In the genomic region with DNA sequence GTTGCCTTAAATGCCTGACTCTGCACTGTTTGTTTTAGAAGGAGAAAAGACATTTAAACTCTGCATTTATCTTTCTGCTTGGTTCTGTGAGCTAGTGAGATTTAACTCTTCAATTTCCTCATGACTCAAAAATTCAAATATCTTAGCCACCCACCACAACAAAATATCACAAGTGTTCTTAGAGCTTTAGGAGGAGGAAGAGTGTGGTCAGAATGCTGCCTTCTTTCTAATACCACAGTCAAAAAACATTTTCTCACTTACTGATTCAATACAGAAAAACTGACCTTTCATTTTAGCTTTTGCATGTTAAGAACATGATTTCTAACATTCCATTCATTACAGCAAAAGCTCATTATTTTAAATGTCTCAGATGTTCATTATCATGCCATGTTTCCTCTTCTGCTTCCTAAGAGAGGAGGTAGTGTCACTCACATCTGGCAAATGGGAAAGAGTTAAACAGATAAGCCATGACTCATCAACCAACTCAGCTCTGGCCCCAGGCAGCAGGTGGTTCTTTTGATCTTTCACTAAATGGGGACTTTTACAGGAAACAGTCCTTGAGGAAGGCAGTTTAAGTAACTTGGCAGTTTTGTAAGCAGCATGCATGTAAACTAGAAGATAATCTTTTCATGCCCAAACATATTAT, we compare ENCODE assay signal across 1 cellular context.
TF ChIP-seq lines count a peak whose summit lies in the region.

No MANE protein-coding gene starts in this region.

TF ChIP-seq in K562, 482 proteins besides CTCF, POLR2A, EP300 and RAD21 (continued from another document and continues in another):
- TF ChIP-seq, protein P1, sequence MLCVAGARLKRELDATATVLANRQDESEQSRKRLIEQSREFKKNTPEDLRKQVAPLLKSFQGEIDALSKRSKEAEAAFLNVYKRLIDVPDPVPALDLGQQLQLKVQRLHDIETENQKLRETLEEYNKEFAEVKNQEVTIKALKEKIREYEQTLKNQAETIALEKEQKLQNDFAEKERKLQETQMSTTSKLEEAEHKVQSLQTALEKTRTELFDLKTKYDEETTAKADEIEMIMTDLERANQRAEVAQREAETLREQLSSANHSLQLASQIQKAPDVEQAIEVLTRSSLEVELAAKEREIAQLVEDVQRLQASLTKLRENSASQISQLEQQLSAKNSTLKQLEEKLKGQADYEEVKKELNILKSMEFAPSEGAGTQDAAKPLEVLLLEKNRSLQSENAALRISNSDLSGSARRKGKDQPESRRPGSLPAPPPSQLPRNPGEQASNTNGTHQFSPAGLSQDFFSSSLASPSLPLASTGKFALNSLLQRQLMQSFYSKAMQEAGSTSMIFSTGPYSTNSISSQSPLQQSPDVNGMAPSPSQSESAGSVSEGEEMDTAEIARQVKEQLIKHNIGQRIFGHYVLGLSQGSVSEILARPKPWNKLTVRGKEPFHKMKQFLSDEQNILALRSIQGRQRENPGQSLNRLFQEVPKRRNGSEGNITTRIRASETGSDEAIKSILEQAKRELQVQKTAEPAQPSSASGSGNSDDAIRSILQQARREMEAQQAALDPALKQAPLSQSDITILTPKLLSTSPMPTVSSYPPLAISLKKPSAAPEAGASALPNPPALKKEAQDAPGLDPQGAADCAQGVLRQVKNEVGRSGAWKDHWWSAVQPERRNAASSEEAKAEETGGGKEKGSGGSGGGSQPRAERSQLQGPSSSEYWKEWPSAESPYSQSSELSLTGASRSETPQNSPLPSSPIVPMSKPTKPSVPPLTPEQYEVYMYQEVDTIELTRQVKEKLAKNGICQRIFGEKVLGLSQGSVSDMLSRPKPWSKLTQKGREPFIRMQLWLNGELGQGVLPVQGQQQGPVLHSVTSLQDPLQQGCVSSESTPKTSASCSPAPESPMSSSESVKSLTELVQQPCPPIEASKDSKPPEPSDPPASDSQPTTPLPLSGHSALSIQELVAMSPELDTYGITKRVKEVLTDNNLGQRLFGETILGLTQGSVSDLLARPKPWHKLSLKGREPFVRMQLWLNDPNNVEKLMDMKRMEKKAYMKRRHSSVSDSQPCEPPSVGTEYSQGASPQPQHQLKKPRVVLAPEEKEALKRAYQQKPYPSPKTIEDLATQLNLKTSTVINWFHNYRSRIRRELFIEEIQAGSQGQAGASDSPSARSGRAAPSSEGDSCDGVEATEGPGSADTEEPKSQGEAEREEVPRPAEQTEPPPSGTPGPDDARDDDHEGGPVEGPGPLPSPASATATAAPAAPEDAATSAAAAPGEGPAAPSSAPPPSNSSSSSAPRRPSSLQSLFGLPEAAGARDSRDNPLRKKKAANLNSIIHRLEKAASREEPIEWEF (CRISPR knock-in tag; IDR thresholded peaks at IDR 0.05): no peak
- no peak for TF ChIP-seq ZNF77 (CRISPR knock-in tag; IDR thresholded peaks at IDR 0.05)
- TF ChIP-seq, protein P2, sequence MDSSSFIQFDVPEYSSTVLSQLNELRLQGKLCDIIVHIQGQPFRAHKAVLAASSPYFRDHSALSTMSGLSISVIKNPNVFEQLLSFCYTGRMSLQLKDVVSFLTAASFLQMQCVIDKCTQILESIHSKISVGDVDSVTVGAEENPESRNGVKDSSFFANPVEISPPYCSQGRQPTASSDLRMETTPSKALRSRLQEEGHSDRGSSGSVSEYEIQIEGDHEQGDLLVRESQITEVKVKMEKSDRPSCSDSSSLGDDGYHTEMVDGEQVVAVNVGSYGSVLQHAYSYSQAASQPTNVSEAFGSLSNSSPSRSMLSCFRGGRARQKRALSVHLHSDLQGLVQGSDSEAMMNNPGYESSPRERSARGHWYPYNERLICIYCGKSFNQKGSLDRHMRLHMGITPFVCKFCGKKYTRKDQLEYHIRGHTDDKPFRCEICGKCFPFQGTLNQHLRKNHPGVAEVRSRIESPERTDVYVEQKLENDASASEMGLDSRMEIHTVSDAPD (CRISPR knock-in tag; IDR thresholded peaks at IDR 0.05): no peak
- TF ChIP-seq ZKSCAN8 (CRISPR knock-in tag; IDR thresholded peaks at IDR 0.05): no peak
- no peak for TF ChIP-seq CC2D1A (IDR thresholded peaks at IDR 0.05)
- TF ChIP-seq FOSL1 (tag; conservative IDR thresholded peaks at IDR 0.05): peak; percentile 94
- 0 out of 2 replicates have a peak, but pooled peaks have one; percentile 16 for TF ChIP-seq MAFF (IDR thresholded peaks at IDR 0.05; ENCODE audit: low read length)
- TF ChIP-seq HLTF (IDR thresholded peaks at IDR 0.05): no peak
- peak; percentile 37; the same call in 1 of the 2 replicates for TF ChIP-seq NFIC (IDR thresholded peaks at IDR 0.05)
- no peak for TF ChIP-seq ILF3 (IDR thresholded peaks at IDR 0.05; ENCODE audit: borderline replicate concordance)
- no peak for TF ChIP-seq SMAD4 (CRISPR knock-in tag; conservative IDR thresholded peaks at IDR 0.05)
- no peak for TF ChIP-seq SRSF9 (IDR thresholded peaks at IDR 0.05; ENCODE audit: borderline replicate concordance, low read depth, low read length)
- TF ChIP-seq, protein P3, sequence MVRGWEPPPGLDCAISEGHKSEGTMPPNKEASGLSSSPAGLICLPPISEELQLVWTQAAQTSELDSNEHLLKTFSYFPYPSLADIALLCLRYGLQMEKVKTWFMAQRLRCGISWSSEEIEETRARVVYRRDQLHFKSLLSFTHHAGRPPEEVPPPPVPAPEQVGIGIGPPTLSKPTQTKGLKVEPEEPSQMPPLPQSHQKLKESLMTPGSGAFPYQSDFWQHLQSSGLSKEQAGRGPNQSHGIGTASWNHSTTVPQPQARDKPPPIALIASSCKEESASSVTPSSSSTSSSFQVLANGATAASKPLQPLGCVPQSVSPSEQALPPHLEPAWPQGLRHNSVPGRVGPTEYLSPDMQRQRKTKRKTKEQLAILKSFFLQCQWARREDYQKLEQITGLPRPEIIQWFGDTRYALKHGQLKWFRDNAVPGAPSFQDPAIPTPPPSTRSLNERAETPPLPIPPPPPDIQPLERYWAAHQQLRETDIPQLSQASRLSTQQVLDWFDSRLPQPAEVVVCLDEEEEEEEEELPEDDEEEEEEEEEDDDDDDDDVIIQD (CRISPR knock-in tag; IDR thresholded peaks at IDR 0.05): no peak
- TF ChIP-seq KLF16 (IDR thresholded peaks at IDR 0.05): peak; percentile 58; the same call in 1 of the 2 replicates
- TF ChIP-seq PCBP2 (IDR thresholded peaks at IDR 0.05; ENCODE audit: low read depth, low read length, poor library complexity, severe bottlenecking): no peak
- TF ChIP-seq, protein P4, sequence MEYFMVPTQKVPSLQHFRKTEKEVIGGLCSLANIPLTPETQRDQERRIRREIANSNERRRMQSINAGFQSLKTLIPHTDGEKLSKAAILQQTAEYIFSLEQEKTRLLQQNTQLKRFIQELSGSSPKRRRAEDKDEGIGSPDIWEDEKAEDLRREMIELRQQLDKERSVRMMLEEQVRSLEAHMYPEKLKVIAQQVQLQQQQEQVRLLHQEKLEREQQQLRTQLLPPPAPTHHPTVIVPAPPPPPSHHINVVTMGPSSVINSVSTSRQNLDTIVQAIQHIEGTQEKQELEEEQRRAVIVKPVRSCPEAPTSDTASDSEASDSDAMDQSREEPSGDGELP (CRISPR knock-in tag; IDR thresholded peaks at IDR 0.05; ENCODE audit: borderline replicate concordance): no peak
- TF ChIP-seq, protein P5, sequence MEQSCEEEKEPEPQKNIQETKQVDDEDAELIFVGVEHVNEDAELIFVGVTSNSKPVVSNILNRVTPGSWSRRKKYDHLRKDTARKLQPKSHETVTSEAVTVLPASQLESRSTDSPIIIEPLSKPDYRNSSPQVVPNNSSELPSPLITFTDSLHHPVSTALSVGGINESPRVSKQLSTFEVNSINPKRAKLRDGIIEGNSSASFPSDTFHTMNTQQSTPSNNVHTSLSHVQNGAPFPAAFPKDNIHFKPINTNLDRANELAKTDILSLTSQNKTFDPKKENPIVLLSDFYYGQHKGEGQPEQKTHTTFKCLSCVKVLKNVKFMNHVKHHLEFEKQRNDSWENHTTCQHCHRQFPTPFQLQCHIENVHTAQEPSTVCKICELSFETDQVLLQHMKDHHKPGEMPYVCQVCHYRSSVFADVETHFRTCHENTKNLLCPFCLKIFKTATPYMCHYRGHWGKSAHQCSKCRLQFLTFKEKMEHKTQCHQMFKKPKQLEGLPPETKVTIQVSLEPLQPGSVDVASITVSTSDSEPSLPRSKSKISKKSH (CRISPR knock-in tag; IDR thresholded peaks at IDR 0.05): no peak
- peak; percentile 41 for TF ChIP-seq C11orf30 (IDR thresholded peaks at IDR 0.05; ENCODE audit: low read depth)
- TF ChIP-seq KDM1A (IDR thresholded peaks at IDR 0.05): peak in 1 of 2 experiments; percentile 34; a peak in 1 of 4 replicates
- no peak for TF ChIP-seq ZNF408 (CRISPR knock-in tag; IDR thresholded peaks at IDR 0.05; ENCODE audit: low read depth)
- TF ChIP-seq, protein P6, sequence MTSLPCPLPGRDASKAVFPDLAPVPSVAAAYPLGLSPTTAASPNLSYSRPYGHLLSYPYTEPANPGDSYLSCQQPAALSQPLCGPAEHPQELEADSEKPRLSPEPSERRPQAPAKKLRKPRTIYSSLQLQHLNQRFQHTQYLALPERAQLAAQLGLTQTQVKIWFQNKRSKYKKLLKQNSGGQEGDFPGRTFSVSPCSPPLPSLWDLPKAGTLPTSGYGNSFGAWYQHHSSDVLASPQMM (CRISPR knock-in tag; IDR thresholded peaks at IDR 0.05): no peak
- peak; percentile 77 to 79 for TF ChIP-seq TRIM24 (IDR thresholded peaks at IDR 0.05)
- TF ChIP-seq ZZZ3 (IDR thresholded peaks at IDR 0.05): no peak
- TF ChIP-seq, protein P7, sequence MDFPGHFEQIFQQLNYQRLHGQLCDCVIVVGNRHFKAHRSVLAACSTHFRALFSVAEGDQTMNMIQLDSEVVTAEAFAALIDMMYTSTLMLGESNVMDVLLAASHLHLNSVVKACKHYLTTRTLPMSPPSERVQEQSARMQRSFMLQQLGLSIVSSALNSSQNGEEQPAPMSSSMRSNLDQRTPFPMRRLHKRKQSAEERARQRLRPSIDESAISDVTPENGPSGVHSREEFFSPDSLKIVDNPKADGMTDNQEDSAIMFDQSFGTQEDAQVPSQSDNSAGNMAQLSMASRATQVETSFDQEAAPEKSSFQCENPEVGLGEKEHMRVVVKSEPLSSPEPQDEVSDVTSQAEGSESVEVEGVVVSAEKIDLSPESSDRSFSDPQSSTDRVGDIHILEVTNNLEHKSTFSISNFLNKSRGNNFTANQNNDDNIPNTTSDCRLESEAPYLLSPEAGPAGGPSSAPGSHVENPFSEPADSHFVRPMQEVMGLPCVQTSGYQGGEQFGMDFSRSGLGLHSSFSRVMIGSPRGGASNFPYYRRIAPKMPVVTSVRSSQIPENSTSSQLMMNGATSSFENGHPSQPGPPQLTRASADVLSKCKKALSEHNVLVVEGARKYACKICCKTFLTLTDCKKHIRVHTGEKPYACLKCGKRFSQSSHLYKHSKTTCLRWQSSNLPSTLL (IDR thresholded peaks at IDR 0.05): no peak
- TF ChIP-seq ZNF121 (CRISPR knock-in tag; conservative IDR thresholded peaks at IDR 0.05): no peak
- peak; percentile 38; the same call in 1 of the 2 replicates for TF ChIP-seq CTBP1 (IDR thresholded peaks at IDR 0.05; ENCODE audit: borderline replicate concordance)
- TF ChIP-seq, protein P8, sequence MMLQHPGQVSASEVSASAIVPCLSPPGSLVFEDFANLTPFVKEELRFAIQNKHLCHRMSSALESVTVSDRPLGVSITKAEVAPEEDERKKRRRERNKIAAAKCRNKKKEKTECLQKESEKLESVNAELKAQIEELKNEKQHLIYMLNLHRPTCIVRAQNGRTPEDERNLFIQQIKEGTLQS (IDR thresholded peaks at IDR 0.05): peak; percentile 93
- TF ChIP-seq, protein P8 (CRISPR knock-in tag; conservative IDR thresholded peaks at IDR 0.05): no peak
- no peak for TF ChIP-seq SPI1 (IDR thresholded peaks at IDR 0.05; ENCODE audit: borderline replicate concordance, low read depth, low read length)
- TF ChIP-seq, protein P9, sequence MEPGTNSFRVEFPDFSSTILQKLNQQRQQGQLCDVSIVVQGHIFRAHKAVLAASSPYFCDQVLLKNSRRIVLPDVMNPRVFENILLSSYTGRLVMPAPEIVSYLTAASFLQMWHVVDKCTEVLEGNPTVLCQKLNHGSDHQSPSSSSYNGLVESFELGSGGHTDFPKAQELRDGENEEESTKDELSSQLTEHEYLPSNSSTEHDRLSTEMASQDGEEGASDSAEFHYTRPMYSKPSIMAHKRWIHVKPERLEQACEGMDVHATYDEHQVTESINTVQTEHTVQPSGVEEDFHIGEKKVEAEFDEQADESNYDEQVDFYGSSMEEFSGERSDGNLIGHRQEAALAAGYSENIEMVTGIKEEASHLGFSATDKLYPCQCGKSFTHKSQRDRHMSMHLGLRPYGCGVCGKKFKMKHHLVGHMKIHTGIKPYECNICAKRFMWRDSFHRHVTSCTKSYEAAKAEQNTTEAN (CRISPR knock-in tag; IDR thresholded peaks at IDR 0.05): no peak
- no peak for TF ChIP-seq MYBL2 (IDR thresholded peaks at IDR 0.05; ENCODE audit: low read depth)
- TF ChIP-seq MYBL2 (CRISPR knock-in tag; IDR thresholded peaks at IDR 0.05; ENCODE audit: borderline replicate concordance): no peak
- no peak for TF ChIP-seq FOXP1 (CRISPR knock-in tag; IDR thresholded peaks at IDR 0.05)
- TF ChIP-seq HMG20A (CRISPR knock-in tag; conservative IDR thresholded peaks at IDR 0.05): no peak
- TF ChIP-seq MYC (IDR thresholded peaks at IDR 0.05; ENCODE audit: low read depth, low read length): no peak
- no peak for TF ChIP-seq MYC (CRISPR knock-in tag; IDR thresholded peaks at IDR 0.05; ENCODE audit: borderline replicate concordance, low read depth)
- TF ChIP-seq CSDE1 (IDR thresholded peaks at IDR 0.05): no peak
- no peak for TF ChIP-seq KDM4B (IDR thresholded peaks at IDR 0.05; ENCODE audit: borderline replicate concordance in 2 of 2, low read depth in 1 of 2)
- no peak for TF ChIP-seq FOXJ3 (CRISPR knock-in tag; IDR thresholded peaks at IDR 0.05)
- no peak for TF ChIP-seq STAG1 (CRISPR knock-in tag; IDR thresholded peaks at IDR 0.05; ENCODE audit: borderline replicate concordance)
- TF ChIP-seq MEF2D (tag; conservative IDR thresholded peaks at IDR 0.05; ENCODE audit: low read depth): no peak
- TF ChIP-seq IFI16 (CRISPR knock-in tag; IDR thresholded peaks at IDR 0.05): no peak
- TF ChIP-seq EHMT2 (IDR thresholded peaks at IDR 0.05): peak; percentile 65
- TF ChIP-seq SMAD2 (IDR thresholded peaks at IDR 0.05; ENCODE audit: low read depth, low read length): no peak
- TF ChIP-seq ZNF79 (CRISPR knock-in tag; IDR thresholded peaks at IDR 0.05; ENCODE audit: low read depth): no peak
- TF ChIP-seq GTF2E2 (tag; IDR thresholded peaks at IDR 0.05): no peak
- TF ChIP-seq, protein P10, sequence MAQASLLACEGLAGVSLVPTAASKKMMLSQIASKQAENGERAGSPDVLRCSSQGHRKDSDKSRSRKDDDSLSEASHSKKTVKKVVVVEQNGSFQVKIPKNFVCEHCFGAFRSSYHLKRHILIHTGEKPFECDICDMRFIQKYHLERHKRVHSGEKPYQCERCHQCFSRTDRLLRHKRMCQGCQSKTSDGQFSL (CRISPR knock-in tag; IDR thresholded peaks at IDR 0.05): no peak
- TF ChIP-seq, protein P10 (tag; IDR thresholded peaks at IDR 0.05): no peak
- TF ChIP-seq, protein P11, sequence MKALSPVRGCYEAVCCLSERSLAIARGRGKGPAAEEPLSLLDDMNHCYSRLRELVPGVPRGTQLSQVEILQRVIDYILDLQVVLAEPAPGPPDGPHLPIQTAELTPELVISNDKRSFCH (CRISPR knock-in tag; IDR thresholded peaks at IDR 0.05): no peak
- TF ChIP-seq, protein P11 (tag; IDR thresholded peaks at IDR 0.05): no peak
- TF ChIP-seq BMI1 (IDR thresholded peaks at IDR 0.05; ENCODE audit: low read length): no peak
- TF ChIP-seq RUNX1 (IDR thresholded peaks at IDR 0.05; ENCODE audit: low read depth): no peak
